8 cellular contexts compared by ENCODE assay signal in genomic region chr9:128702949-128703615, GRCh38. TPM values are rescaled to one million over a fixed set of nuclear protein-coding genes. Genes with fewer than 3 reads are reported as not detected.
DNase-seq lines count a peak whose midpoint lies in the region; ATAC-seq and TF ChIP-seq lines count a peak whose summit lies in the region.

No MANE protein-coding gene starts in this region.

- H3K27me3 ChIP-seq in right atrium auricular region: no peaks in the 10 kb centered on the region

- DNase-seq in NCI-H748 (lab: John Stamatoyannopoulos, UW; ENCODE audit: unreplicated experiment) (peak; percentile 68), NCI-H748 treated with DMSO at 0.1 percent for 48 hours (lab: John Stamatoyannopoulos, UW) (no peak), right atrium auricular region (ENCODE audit: low spot score) (no peak), sciatic nerve (ENCODE audit: low spot score) (no peak)
- no peak for DNase-seq in Jurkat, Clone E6-1 (ENCODE audit: low read depth, low spot score)
- peak; percentile 38 for DNase-seq in activated naive CD4-positive, alpha-beta T cell treated with anti-CD3 and anti-CD28 coated beads, Interleukin-2, amount 50 U/mL, for 16 hours
- no peak for DNase-seq in NK-92 treated with Interleukin-12 subunit alpha and Interleukin-12 subunit beta, amount 100 ng/mL, for 24 hours (lab: John Stamatoyannopoulos, UW)

- H3K9me3 ChIP-seq in right atrium auricular region: no peaks in the 10 kb centered on the region

- ATAC-seq in sciatic nerve (peak; percentile 33), HG02610 (IDR thresholded peaks at IDR 0.05; ENCODE audit: unreplicated experiment) (no peak)

- TF ChIP-seq CTCF in right atrium auricular region (IDR thresholded peaks at IDR 0.05): no peak

- peak overlapping the region; percentile 78 to 81 for H3K27ac ChIP-seq in right atrium auricular region

- intact Hi-C loops in sciatic nerve (cut with DNase I): no loop called here

- H3K4me1 ChIP-seq in right atrium auricular region: peaks cover 0 to 12% of the 10 kb centered on the region in 2 donors

- H3K36me3 ChIP-seq in right atrium auricular region: no peaks in the 10 kb centered on the region

- H3K4me3 ChIP-seq in Jurkat, Clone E6-1 (ENCODE audit: low read length): peak overlapping the region; percentile 55; the same call in 1 of the 2 replicates
- peak overlapping the region; percentile 69 to 78 for H3K4me3 ChIP-seq in right atrium auricular region

RNA-seq across cellular contexts. Expression of gene PKN3, which starts 0.8 kb away (rescaled TPM):
- 22.0 TPM for polyA plus RNA-seq in Jurkat, Clone E6-1 (2012; ENCODE audit: insufficient read depth, insufficient read length)
- total RNA-seq in right atrium auricular region: 1 to 10 TPM; 4.5 to 8.6 TPM
- total RNA-seq in sciatic nerve: 9.9 TPM

RNA-seq across cellular contexts. Expression of gene SET, which starts 14.1 kb away (rescaled TPM):
- polyA plus RNA-seq in Jurkat, Clone E6-1 (2012; ENCODE audit: insufficient read depth, insufficient read length): 633 TPM
- total RNA-seq in right atrium auricular region: 100 to 1,000 TPM; 104 to 125 TPM
- total RNA-seq in sciatic nerve: 222 TPM

RNA-seq across cellular contexts. Expression of gene ZDHHC12, which starts 20.8 kb away (rescaled TPM):
- polyA plus RNA-seq in Jurkat, Clone E6-1 (2012; ENCODE audit: insufficient read depth, insufficient read length): 58.0 TPM
- total RNA-seq in right atrium auricular region (10 to 100 TPM; 22.8 to 24.4 TPM), sciatic nerve (7.4 TPM)

RNA-seq across cellular contexts. Expression of gene DYNC2I2, which starts 46.4 kb away (rescaled TPM):
- polyA plus RNA-seq in Jurkat, Clone E6-1 (2012; ENCODE audit: insufficient read depth, insufficient read length): 123 TPM
- total RNA-seq in right atrium auricular region: 10 to 100 TPM; 23.1 to 33.1 TPM
- 28.4 TPM for total RNA-seq in sciatic nerve

Comparison
In these comparisons a context has a peak if more than half of its experiments do, and no peak if none do; other contexts are left out.
1. DNase-seq: peak in NCI-H748 (single experiment) and activated naive CD4-positive, alpha-beta T cell treated with anti-CD3 and anti-CD28 coated beads, Interleukin-2, amount 50 U/mL, for 16 hours (single experiment); none in NCI-H748 treated with DMSO at 0.1 percent for 48 hours (single experiment), Jurkat, Clone E6-1 (single experiment), right atrium auricular region (single experiment), sciatic nerve (single experiment) and NK-92 treated with Interleukin-12 subunit alpha and Interleukin-12 subunit beta, amount 100 ng/mL, for 24 hours (single experiment).